In the genomic region with DNA sequence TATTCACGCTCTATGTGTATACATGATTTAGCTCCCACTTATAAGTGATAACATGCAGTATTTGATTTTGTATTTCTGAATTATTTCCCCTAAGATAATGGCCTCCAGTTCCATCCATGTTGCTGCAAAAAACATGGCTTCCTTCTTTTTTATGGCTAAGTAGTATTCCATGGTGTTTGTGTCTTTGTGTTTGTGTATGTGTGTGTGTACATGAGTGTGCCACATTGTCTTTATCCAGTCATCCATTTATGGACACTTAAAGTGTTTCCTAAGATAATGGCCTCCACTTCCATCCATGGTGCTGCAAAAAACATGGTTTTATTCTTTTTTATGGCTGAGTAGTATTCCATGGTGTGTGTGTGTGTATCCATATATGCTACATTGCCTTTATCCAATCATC, we compare ENCODE assay signal across 18 cellular contexts.
"Had no signal": no experiment of that assay in that cellular context is flagged by ENCODE, and none has a peak within 500 bp of the region (broad histone marks: within the 10 kb centered on the region; RNA-seq: fewer than 3 reads in every experiment).

No MANE protein-coding gene starts in this region.

- H3K4me1 Mint-ChIP-seq: neural progenitor cell had no signal

- H3K27ac Mint-ChIP-seq: neural progenitor cell had no signal

- DNase-seq: activated CD4-positive, alpha-beta T cell treated with anti-CD3 and anti-CD28 coated beads for 1 hour; activated CD4-positive, alpha-beta T cell treated with anti-CD3 and anti-CD28 coated beads, Interleukin-2, amount 50 U/mL, for 48 hours; activated naive CD4-positive, alpha-beta T cell; amygdala; caudate nucleus; cortex of kidney; islet precursor cell; left ventricle myocardium inferior; right cardiac atrium; stimulated activated CD4-positive, alpha-beta T cell treated with anti-CD3 and anti-CD28 coated beads, Interleukin-15, amount 100 ng/mL, for 24 hours; stimulated activated CD4-positive, alpha-beta T cell treated with anti-CD3 and anti-CD28 coated beads, Interleukin-2, amount 100 ng/mL, for 24 hours; stimulated activated naive CD4-positive, alpha-beta T cell; T-helper 2 cell; tibial artery; upper lobe of right lung had no signal

- ATAC-seq: gastroesophageal sphincter, right cardiac atrium, SK-N-SH treated with all-trans-retinoic acid at 6 μM for 48 hours, upper lobe of right lung had no signal

- H3K4me3 Mint-ChIP-seq: neural progenitor cell had no signal
